11 cellular contexts compared by ENCODE assay signal in genomic region chr4:113641025-113641431, GRCh38.
A peak's percentile ranks its signal among the peaks of the same experiment; 100 is the strongest.
DNase-seq lines count a peak whose midpoint lies in the region; ATAC-seq lines count a peak whose summit lies in the region.
"Had no signal": no experiment of that assay in that cellular context is flagged by ENCODE, and none has a peak within 500 bp of the region (broad histone marks: within the 10 kb centered on the region; RNA-seq: fewer than 3 reads in every experiment).

No MANE protein-coding gene starts in this region.

- H3K4me1 ChIP-seq in naive thymus-derived CD4-positive, alpha-beta T cell (ENCODE audit: control insufficient read depth in 2 of 2, insufficient read depth in 2 of 2, low read length in 2 of 2) = peaks cover 13 to 23% of the 10 kb centered on the region in 2 donors

- H3K27ac ChIP-seq in naive thymus-derived CD4-positive, alpha-beta T cell (ENCODE audit: low read depth, low read length) = no peak overlapping the region

- H3K4me3 Mint-ChIP-seq in naive thymus-derived CD4-positive, alpha-beta T cell = no peak overlapping the region
- H3K4me3 Mint-ChIP-seq: stimulated activated naive CD8-positive, alpha-beta T cell treated with anti-CD3 and anti-CD28 coated beads, Interleukin-15, amount 100 ng/mL, for 72 hours; T-helper 1 cell treated with Interleukin-12 subunit alpha and Interleukin-12 subunit beta and Interleukin-4 antibody, amounts not matched to agents 30 μg/mL and 1 μg/mL, for 36 hours had no signal

- no peak overlapping the region for H3K4me3 ChIP-seq in naive thymus-derived CD4-positive, alpha-beta T cell (ENCODE audit: low read length)

- POLR2A ChIA-PET in naive thymus-derived CD4-positive, alpha-beta T cell (lab: Charles Lee) = interaction anchor here (1.8 kb wide), 1 partner anchor 258 kb away, joined by 4 read pairs; no protein-coding TSS in a partner anchor

- peaks cover 0 to 18% (median 8%) of the 10 kb centered on the region in 5 donors for H3K36me3 Mint-ChIP-seq in naive thymus-derived CD4-positive, alpha-beta T cell

- H3K27me3 ChIP-seq in naive thymus-derived CD4-positive, alpha-beta T cell (ENCODE audit: control insufficient read depth in 2 of 2, insufficient read depth in 2 of 2, low read length in 2 of 2) = no peaks in the 10 kb centered on the region

- H3K27ac Mint-ChIP-seq in naive thymus-derived CD4-positive, alpha-beta T cell = peak overlapping the region in 5 of 9 donors; percentile 3 to 66 (median 22)
- H3K27ac Mint-ChIP-seq: T-helper 1 cell treated with Interleukin-12 subunit alpha and Interleukin-12 subunit beta and Interleukin-4 antibody, amounts not matched to agents 30 μg/mL and 1 μg/mL, for 36 hours had no signal

- H3K9me3 ChIP-seq in naive thymus-derived CD4-positive, alpha-beta T cell (ENCODE audit: control insufficient read depth in 2 of 3, low read length in 3 of 3) = no peaks in the 10 kb centered on the region

- H3K9me3 Mint-ChIP-seq in naive thymus-derived CD4-positive, alpha-beta T cell = peaks cover 0 to 5% (median 0%) of the 10 kb centered on the region in 11 donors
- H3K9me3 Mint-ChIP-seq: stimulated activated naive CD8-positive, alpha-beta T cell treated with anti-CD3 and anti-CD28 coated beads, Interleukin-15, amount 100 ng/mL, for 72 hours; T-helper 1 cell treated with Interleukin-12 subunit alpha and Interleukin-12 subunit beta and Interleukin-4 antibody, amounts not matched to agents 30 μg/mL and 1 μg/mL, for 36 hours had no signal

- H3K36me3 ChIP-seq in naive thymus-derived CD4-positive, alpha-beta T cell (ENCODE audit: control insufficient read depth in 2 of 3, insufficient read depth in 3 of 3, low read length in 3 of 3) = no peaks in the 10 kb centered on the region

- CTCF ChIA-PET in naive thymus-derived CD4-positive, alpha-beta T cell (lab: Charles Lee) = no interaction called here

- no peaks in the 10 kb centered on the region for H3K27me3 Mint-ChIP-seq in naive thymus-derived CD4-positive, alpha-beta T cell
- H3K27me3 Mint-ChIP-seq: stimulated activated naive CD8-positive, alpha-beta T cell treated with anti-CD3 and anti-CD28 coated beads, Interleukin-15, amount 100 ng/mL, for 72 hours had no signal

- H3K4me1 Mint-ChIP-seq in naive thymus-derived CD4-positive, alpha-beta T cell = peaks cover 38 to 85% (median 69%) of the 10 kb centered on the region in 7 donors

- DNase-seq in naive thymus-derived CD4-positive, alpha-beta T cell = no peak
- DNase-seq in NCI-H1092 treated with DMSO at 0.1 percent for 48 hours (lab: John Stamatoyannopoulos, UW) (no peak), HuH-7.5 (ENCODE audit: low spot score) (no peak)
- no peak for DNase-seq in activated effector memory CD4-positive, alpha-beta T cell treated with Interleukin-2 at 50 U/mL for 16 hours
- DNase-seq: amniotic stem cell; NCI-H1105; stimulated activated naive CD8-positive, alpha-beta T cell treated with anti-CD3 and anti-CD28 coated beads, Interleukin-15, amount 100 ng/mL, for 72 hours had no signal

- intact Hi-C loops in naive thymus-derived CD4-positive, alpha-beta T cell (cut with micrococcal nuclease) = loop anchor here in 1 of 2 donors (2.0 kb wide), 1 partner anchor 14 kb away; no protein-coding TSS in a partner anchor

- ATAC-seq in GM18873 (IDR thresholded peaks at IDR 0.05; ENCODE audit: low FRiP score, unreplicated experiment) (peak; percentile 87), HG02588 (IDR thresholded peaks at IDR 0.05; ENCODE audit: unreplicated experiment) (peak; percentile 79), HG03571 (IDR thresholded peaks at IDR 0.05; ENCODE audit: unreplicated experiment) (peak; percentile 55)
- ATAC-seq in naive thymus-derived CD4-positive, alpha-beta T cell = no peak
- ATAC-seq: stimulated activated naive CD8-positive, alpha-beta T cell treated with anti-CD3 and anti-CD28 coated beads, Interleukin-15, amount 100 ng/mL, for 72 hours had no signal
